Comparison of ENCODE assay signal across 17 cellular contexts in genomic region chr11:85783758-85784157, GRCh38. TPM values are rescaled to one million over a fixed set of nuclear protein-coding genes. Genes with fewer than 3 reads are reported as not detected.
DNase-seq lines count a peak whose midpoint lies in the region; ATAC-seq and TF ChIP-seq lines count a peak whose summit lies in the region.
"Had no signal": no experiment of that assay in that cellular context is flagged by ENCODE, and none has a peak within 500 bp of the region (broad histone marks: within the 10 kb centered on the region; RNA-seq: fewer than 3 reads in every experiment).

No MANE protein-coding gene starts in this region.

- H3K4me1 ChIP-seq in tibial nerve: peaks cover 0 to 6% (median 0%) of the 10 kb centered on the region in 4 donors
- H3K4me1 ChIP-seq in CD8-positive, alpha-beta T cell (ENCODE audit: insufficient read depth, low read length): peaks cover 15% of the 10 kb centered on the region

- no peak for TF ChIP-seq POLR2A in tibial nerve (IDR thresholded peaks at IDR 0.05)

- WGBS in tibial nerve, 2 donors: 74 to 83% methylated on average over 1 of the region's 1 CpG

- H3K9me3 Mint-ChIP-seq in T-helper 2 cell treated with Interferon-gamma antibody and Interleukin-4, amounts not matched to agents 5 μg/mL and 100 μg/mL, for 36 hours: peaks cover 8% of the 10 kb centered on the region
- H3K9me3 Mint-ChIP-seq in T-cell: peaks cover 4 to 6% (median 5%) of the 10 kb centered on the region in 3 donors
- H3K9me3 Mint-ChIP-seq in CD8-positive, alpha-beta T cell: peaks cover 7% of the 10 kb centered on the region

- POLR2A ChIA-PET in T-cell (lab: Charles Lee): no interaction called here
- POLR2A ChIA-PET in CD8-positive, alpha-beta T cell (lab: Charles Lee): no interaction called here

- H3K9me3 ChIP-seq in tibial nerve: peaks cover 0 to 13% (median 0%) of the 10 kb centered on the region in 4 donors
- no peaks in the 10 kb centered on the region for H3K9me3 ChIP-seq in CD8-positive, alpha-beta T cell (ENCODE audit: low read length)

- DNase-seq in T-helper 2 cell treated with Interferon-gamma antibody and Interleukin-4, amounts not matched to agents 5 μg/mL and 100 μg/mL, for 36 hours (ENCODE audit: low spot score): no peak
- DNase-seq in T-helper 2 cell: no peak
- DNase-seq in T-cell: no peak
- peak; percentile 62 for DNase-seq in cerebellum (ENCODE audit: low spot score)
- DNase-seq in renal cortical epithelial cell (ENCODE audit: low read depth): peak; percentile 61
- DNase-seq in tibial nerve (ENCODE audit: low spot score in 2 of 2): no peak
- no peak for DNase-seq in CD8-positive, alpha-beta T cell
- no peak for DNase-seq in T1000 (lab: John Stamatoyannopoulos, UW)
- DNase-seq: 8988T, DMS53, H9, IMR-90, Kasumi-1, NCI-H1417, NCI-H2029, NCI-H510A treated with DMSO at 0.1 percent for 48 hours had no signal

- no peak overlapping the region for H3K27ac Mint-ChIP-seq in T-helper 2 cell treated with Interferon-gamma antibody and Interleukin-4, amounts not matched to agents 5 μg/mL and 100 μg/mL, for 36 hours
- peak overlapping the region; percentile 22 to 50 for H3K27ac Mint-ChIP-seq in T-cell
- H3K27ac Mint-ChIP-seq in CD8-positive, alpha-beta T cell: no peak overlapping the region
- H3K27ac Mint-ChIP-seq: H9 had no signal

- no peak for ATAC-seq in T-cell (replicated peaks in 1 of 4)
- no peak for ATAC-seq in CD8-positive, alpha-beta T cell

- no peak overlapping the region for H3K4me3 ChIP-seq in tibial nerve
- no peak overlapping the region for H3K4me3 ChIP-seq in CD8-positive, alpha-beta T cell (ENCODE audit: low read depth, low read length)

- intact Hi-C loops in CD8-positive, alpha-beta T cell (cut with DNase I, micrococcal nuclease): loop anchor here in 1 of 2 experiments (5.0 kb wide), 1 partner anchor 41 kb away; no protein-coding TSS in a partner anchor

- TF ChIP-seq CTCF in tibial nerve (IDR thresholded peaks at IDR 0.05): no peak
- TF ChIP-seq CTCF in CD8-positive, alpha-beta T cell (IDR thresholded peaks at IDR 0.05): no peak

- H3K27ac ChIP-seq in tibial nerve: no peak overlapping the region
- H3K27ac ChIP-seq in CD8-positive, alpha-beta T cell (ENCODE audit: low read depth, low read length): no peak overlapping the region
- H3K27ac ChIP-seq: RWPE1 had no signal

- H3K27me3 Mint-ChIP-seq in T-helper 2 cell treated with Interferon-gamma antibody and Interleukin-4, amounts not matched to agents 5 μg/mL and 100 μg/mL, for 36 hours (ENCODE audit: low read depth): no peaks in the 10 kb centered on the region
- no peaks in the 10 kb centered on the region for H3K27me3 Mint-ChIP-seq in T-cell
- H3K27me3 Mint-ChIP-seq in CD8-positive, alpha-beta T cell (ENCODE audit: low read depth): no peaks in the 10 kb centered on the region

- peak overlapping the region; percentile 24 for H3K4me3 Mint-ChIP-seq in T-helper 2 cell treated with Interferon-gamma antibody and Interleukin-4, amounts not matched to agents 5 μg/mL and 100 μg/mL, for 36 hours
- no peak overlapping the region for H3K4me3 Mint-ChIP-seq in T-cell
- no peak overlapping the region for H3K4me3 Mint-ChIP-seq in CD8-positive, alpha-beta T cell
- H3K4me3 Mint-ChIP-seq: H9 had no signal

- TF ChIP-seq EP300 in tibial nerve (IDR thresholded peaks at IDR 0.05): no peak

- no peaks in the 10 kb centered on the region for H3K27me3 ChIP-seq in tibial nerve
- H3K27me3 ChIP-seq in CD8-positive, alpha-beta T cell (ENCODE audit: insufficient read depth, low read length): no peaks in the 10 kb centered on the region

- CTCF ChIA-PET in T-cell (lab: Charles Lee): interaction anchor here in 1 of 2 donors (0.7 kb wide), 1 partner anchor 29 kb away, joined by 3 read pairs; no protein-coding TSS in a partner anchor
- CTCF ChIA-PET in CD8-positive, alpha-beta T cell (lab: Charles Lee): no interaction called here

- H3K36me3 Mint-ChIP-seq in T-helper 2 cell treated with Interferon-gamma antibody and Interleukin-4, amounts not matched to agents 5 μg/mL and 100 μg/mL, for 36 hours (ENCODE audit: low read depth): peaks cover 33% of the 10 kb centered on the region
- peaks cover 18% of the 10 kb centered on the region for H3K36me3 Mint-ChIP-seq in T-cell
- H3K36me3 Mint-ChIP-seq in CD8-positive, alpha-beta T cell: peaks cover 4% of the 10 kb centered on the region

- H3K36me3 ChIP-seq in tibial nerve: no peaks in the 10 kb centered on the region
- H3K36me3 ChIP-seq in CD8-positive, alpha-beta T cell (ENCODE audit: insufficient read depth, low read length): no peaks in the 10 kb centered on the region

- H3K4me1 Mint-ChIP-seq in T-helper 2 cell treated with Interferon-gamma antibody and Interleukin-4, amounts not matched to agents 5 μg/mL and 100 μg/mL, for 36 hours (ENCODE audit: low read depth): peaks cover 55% of the 10 kb centered on the region
- H3K4me1 Mint-ChIP-seq in T-cell: peaks cover 51 to 62% (median 56%) of the 10 kb centered on the region in 3 donors
- H3K4me1 Mint-ChIP-seq in CD8-positive, alpha-beta T cell (ENCODE audit: low read depth): peaks cover 55% of the 10 kb centered on the region

RNA-seq across cellular contexts. Expression of gene SYTL2, which starts 27.2 kb away (rescaled TPM):
- total RNA-seq in T-cell (10 to 100 TPM; 19.8 to 85.4 (median 31.3) TPM), cerebellum (15.2 TPM), renal cortical epithelial cell (133 and 343 TPM in 2 replicates), tibial nerve (10 to 100 TPM; 21.9 to 71.2 (median 28.8) TPM)
- total RNA-seq in CD8-positive, alpha-beta T cell: 10 to 100 TPM; 37.2 to 43.6 TPM

Comparison
In these comparisons a context has a peak if more than half of its experiments do, and no peak if none do; other contexts are left out.
1. DNase-seq: peak in cerebellum (single experiment) and renal cortical epithelial cell (single experiment); none in T-helper 2 cell treated with Interferon-gamma antibody and Interleukin-4, amounts not matched to agents 5 μg/mL and 100 μg/mL, for 36 hours (single experiment), T-helper 2 cell (0 of 5), T-cell (0 of 34), tibial nerve (0 of 2), CD8-positive, alpha-beta T cell (0 of 7) and T1000 (single experiment).
2. H3K27ac Mint-ChIP-seq: peak in T-cell (2 of 2); none in T-helper 2 cell treated with Interferon-gamma antibody and Interleukin-4, amounts not matched to agents 5 μg/mL and 100 μg/mL, for 36 hours (single experiment) and CD8-positive, alpha-beta T cell (single experiment).